2 cellular contexts compared by ENCODE assay signal in genomic region chr6:24765968-24766367, GRCh38. TPM values are rescaled to one million over a fixed set of nuclear protein-coding genes. Genes with fewer than 3 reads are reported as not detected.
"Had no signal": no experiment of that assay in that cellular context is flagged by ENCODE, and none has a peak within 500 bp of the region (broad histone marks: within the 10 kb centered on the region; RNA-seq: fewer than 3 reads in every experiment).

No MANE protein-coding gene starts in this region.

RNA-seq across cellular contexts. Expression of gene ARMH2, which starts 32.7 kb away (rescaled TPM):
- total RNA-seq: G401, GM12878 had no signal
